In the genomic region with DNA sequence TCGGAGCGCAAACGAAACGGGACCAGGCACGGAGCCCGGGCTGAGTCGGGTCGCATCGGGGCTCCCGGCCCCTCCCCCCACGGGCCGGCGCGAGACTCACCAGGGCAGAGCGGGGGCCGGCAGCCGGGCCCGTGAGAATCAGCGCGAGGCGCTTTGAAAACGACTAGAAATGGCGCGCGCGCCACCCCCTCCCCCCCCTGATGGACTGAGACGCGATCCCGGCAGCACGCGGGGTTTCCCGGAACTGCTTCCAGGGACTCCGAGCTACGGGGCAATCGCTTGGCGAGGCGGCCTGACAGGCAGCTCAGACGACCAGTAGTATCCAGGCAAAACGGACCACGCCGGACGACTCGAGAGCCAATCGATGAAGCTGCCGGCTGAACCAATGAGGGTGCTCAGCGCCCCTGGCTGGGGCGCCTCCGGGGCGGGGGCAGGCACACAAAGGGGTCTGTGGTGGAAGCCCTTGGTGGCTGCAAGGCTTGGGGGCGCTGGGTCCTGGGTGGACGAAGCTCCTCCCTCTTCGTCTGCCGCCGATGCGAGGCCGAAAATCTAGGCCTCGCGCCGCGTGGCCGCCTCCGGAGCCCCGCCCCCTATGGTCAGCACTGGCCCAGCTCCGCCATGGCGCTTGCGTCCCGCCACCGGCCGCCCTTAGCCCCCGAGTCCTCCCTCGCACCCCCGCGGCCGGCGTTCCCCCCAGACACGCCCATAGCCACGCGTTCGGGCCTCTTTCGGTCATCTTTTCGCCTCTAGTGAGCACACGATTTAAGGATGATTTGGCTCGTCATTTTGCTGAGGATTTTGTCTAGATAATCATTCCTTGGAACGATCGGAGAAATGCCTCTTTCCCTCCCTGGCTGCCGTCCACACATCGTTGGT, we compare ENCODE assay signal across 1 cellular context.
TF ChIP-seq lines count a peak whose summit lies in the region.

A gene (minus strand): TSS at position 174 of the 876 bp plus-strand sequence. CDS start 3,276 bp downstream, outside the sequence.

TF ChIP-seq in HepG2, 621 proteins besides CTCF, POLR2A, EP300 and RAD21 (continued from another document and continues in another):
- TF ChIP-seq, protein P1, sequence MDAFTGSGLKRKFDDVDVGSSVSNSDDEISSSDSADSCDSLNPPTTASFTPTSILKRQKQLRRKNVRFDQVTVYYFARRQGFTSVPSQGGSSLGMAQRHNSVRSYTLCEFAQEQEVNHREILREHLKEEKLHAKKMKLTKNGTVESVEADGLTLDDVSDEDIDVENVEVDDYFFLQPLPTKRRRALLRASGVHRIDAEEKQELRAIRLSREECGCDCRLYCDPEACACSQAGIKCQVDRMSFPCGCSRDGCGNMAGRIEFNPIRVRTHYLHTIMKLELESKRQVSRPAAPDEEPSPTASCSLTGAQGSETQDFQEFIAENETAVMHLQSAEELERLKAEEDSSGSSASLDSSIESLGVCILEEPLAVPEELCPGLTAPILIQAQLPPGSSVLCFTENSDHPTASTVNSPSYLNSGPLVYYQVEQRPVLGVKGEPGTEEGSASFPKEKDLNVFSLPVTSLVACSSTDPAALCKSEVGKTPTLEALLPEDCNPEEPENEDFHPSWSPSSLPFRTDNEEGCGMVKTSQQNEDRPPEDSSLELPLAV (CRISPR knock-in tag; conservative IDR thresholded peaks at IDR 0.05; ENCODE audit: low read depth): no peak
- TF ChIP-seq, protein P2, sequence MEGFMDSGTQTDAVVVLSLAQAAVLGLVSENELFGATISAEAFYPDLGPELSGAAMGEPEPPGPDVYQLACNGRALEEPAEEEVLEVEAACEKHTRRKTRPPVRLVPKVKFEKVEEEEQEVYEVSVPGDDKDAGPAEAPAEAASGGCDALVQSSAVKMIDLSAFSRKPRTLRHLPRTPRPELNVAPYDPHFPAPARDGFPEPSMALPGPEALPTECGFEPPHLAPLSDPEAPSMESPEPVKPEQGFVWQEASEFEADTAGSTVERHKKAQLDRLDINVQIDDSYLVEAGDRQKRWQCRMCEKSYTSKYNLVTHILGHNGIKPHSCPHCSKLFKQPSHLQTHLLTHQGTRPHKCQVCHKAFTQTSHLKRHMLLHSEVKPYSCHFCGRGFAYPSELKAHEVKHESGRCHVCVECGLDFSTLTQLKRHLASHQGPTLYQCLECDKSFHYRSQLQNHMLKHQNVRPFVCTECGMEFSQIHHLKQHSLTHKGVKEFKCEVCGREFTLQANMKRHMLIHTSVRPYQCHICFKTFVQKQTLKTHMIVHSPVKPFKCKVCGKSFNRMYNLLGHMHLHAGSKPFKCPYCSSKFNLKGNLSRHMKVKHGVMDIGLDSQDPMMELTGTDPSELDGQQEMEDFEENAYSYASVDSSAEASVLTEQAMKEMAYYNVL (CRISPR knock-in tag; IDR thresholded peaks at IDR 0.05; ENCODE audit: borderline replicate concordance): peak; percentile 69
- TF ChIP-seq MED1 (CRISPR knock-in tag; IDR thresholded peaks at IDR 0.05): peak; percentile 43; the same call in 1 of the 2 replicates
- TF ChIP-seq CREB1 (IDR thresholded peaks at IDR 0.05): peak; percentile 85
- TF ChIP-seq CREB1 (CRISPR knock-in tag; IDR thresholded peaks at IDR 0.05): peak; percentile 94
- TF ChIP-seq ZNF34 (CRISPR knock-in tag; IDR thresholded peaks at IDR 0.05; ENCODE audit: borderline replicate concordance): 0 out of 2 replicates have a peak, but pooled peaks have one; percentile 15
- TF ChIP-seq ZBTB3 (CRISPR knock-in tag; IDR thresholded peaks at IDR 0.05; ENCODE audit: borderline replicate concordance, low read depth): no peak
- TF ChIP-seq TSC22D2 (CRISPR knock-in tag; IDR thresholded peaks at IDR 0.05; ENCODE audit: borderline replicate concordance): no peak
- TF ChIP-seq ZNF816 (CRISPR knock-in tag; IDR thresholded peaks at IDR 0.05; ENCODE audit: borderline replicate concordance): no peak; the same call in 1 of the 2 replicates
- peak; percentile 59; the same call in 1 of the 2 replicates for TF ChIP-seq ARNT2 (CRISPR knock-in tag; IDR thresholded peaks at IDR 0.05; ENCODE audit: low read depth)
- peak; percentile 78; the same call in 1 of the 2 replicates for TF ChIP-seq ARID2 (CRISPR knock-in tag; IDR thresholded peaks at IDR 0.05; ENCODE audit: borderline replicate concordance)
- TF ChIP-seq, protein P3, sequence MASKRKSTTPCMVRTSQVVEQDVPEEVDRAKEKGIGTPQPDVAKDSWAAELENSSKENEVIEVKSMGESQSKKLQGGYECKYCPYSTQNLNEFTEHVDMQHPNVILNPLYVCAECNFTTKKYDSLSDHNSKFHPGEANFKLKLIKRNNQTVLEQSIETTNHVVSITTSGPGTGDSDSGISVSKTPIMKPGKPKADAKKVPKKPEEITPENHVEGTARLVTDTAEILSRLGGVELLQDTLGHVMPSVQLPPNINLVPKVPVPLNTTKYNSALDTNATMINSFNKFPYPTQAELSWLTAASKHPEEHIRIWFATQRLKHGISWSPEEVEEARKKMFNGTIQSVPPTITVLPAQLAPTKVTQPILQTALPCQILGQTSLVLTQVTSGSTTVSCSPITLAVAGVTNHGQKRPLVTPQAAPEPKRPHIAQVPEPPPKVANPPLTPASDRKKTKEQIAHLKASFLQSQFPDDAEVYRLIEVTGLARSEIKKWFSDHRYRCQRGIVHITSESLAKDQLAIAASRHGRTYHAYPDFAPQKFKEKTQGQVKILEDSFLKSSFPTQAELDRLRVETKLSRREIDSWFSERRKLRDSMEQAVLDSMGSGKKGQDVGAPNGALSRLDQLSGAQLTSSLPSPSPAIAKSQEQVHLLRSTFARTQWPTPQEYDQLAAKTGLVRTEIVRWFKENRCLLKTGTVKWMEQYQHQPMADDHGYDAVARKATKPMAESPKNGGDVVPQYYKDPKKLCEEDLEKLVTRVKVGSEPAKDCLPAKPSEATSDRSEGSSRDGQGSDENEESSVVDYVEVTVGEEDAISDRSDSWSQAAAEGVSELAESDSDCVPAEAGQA (IDR thresholded peaks at IDR 0.05; ENCODE audit: low read depth): peak; percentile 71; the same call in 1 of the 2 replicates
- TF ChIP-seq, protein P3 (CRISPR knock-in tag; IDR thresholded peaks at IDR 0.05; ENCODE audit: borderline replicate concordance): no peak
- TF ChIP-seq ZNF891 (CRISPR knock-in tag; IDR thresholded peaks at IDR 0.05): no peak
- TF ChIP-seq, protein P4, sequence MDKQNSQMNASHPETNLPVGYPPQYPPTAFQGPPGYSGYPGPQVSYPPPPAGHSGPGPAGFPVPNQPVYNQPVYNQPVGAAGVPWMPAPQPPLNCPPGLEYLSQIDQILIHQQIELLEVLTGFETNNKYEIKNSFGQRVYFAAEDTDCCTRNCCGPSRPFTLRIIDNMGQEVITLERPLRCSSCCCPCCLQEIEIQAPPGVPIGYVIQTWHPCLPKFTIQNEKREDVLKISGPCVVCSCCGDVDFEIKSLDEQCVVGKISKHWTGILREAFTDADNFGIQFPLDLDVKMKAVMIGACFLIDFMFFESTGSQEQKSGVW (CRISPR knock-in tag; IDR thresholded peaks at IDR 0.05; ENCODE audit: borderline replicate concordance): no peak
- no peak for TF ChIP-seq ZNF775 (CRISPR knock-in tag; IDR thresholded peaks at IDR 0.05; ENCODE audit: borderline replicate concordance)
- no peak; the same call in 1 of the 2 replicates for TF ChIP-seq NCOA1 (CRISPR knock-in tag; IDR thresholded peaks at IDR 0.05)
- TF ChIP-seq, protein P5, sequence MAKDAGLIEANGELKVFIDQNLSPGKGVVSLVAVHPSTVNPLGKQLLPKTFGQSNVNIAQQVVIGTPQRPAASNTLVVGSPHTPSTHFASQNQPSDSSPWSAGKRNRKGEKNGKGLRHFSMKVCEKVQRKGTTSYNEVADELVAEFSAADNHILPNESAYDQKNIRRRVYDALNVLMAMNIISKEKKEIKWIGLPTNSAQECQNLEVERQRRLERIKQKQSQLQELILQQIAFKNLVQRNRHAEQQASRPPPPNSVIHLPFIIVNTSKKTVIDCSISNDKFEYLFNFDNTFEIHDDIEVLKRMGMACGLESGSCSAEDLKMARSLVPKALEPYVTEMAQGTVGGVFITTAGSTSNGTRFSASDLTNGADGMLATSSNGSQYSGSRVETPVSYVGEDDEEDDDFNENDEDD (CRISPR knock-in tag; IDR thresholded peaks at IDR 0.05; ENCODE audit: borderline replicate concordance): 0 out of 2 replicates have a peak, but pooled peaks have one; percentile 78
- TF ChIP-seq, protein P6, sequence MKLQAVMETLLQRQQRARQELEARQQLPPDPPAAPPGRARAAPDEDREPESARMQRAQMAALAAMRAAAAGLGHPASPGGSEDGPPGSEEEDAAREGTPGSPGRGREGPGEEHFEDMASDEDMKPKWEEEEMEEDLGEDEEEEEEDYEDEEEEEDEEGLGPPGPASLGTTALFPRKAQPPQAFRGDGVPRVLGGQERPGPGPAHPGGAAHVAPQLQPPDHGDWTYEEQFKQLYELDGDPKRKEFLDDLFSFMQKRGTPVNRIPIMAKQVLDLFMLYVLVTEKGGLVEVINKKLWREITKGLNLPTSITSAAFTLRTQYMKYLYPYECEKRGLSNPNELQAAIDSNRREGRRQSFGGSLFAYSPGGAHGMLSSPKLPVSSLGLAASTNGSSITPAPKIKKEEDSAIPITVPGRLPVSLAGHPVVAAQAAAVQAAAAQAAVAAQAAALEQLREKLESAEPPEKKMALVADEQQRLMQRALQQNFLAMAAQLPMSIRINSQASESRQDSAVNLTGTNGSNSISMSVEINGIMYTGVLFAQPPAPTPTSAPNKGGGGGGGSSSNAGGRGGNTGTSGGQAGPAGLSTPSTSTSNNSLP (IDR thresholded peaks at IDR 0.05; ENCODE audit: low read depth, low read length): peak; percentile 9; the same call in 1 of the 2 replicates
- TF ChIP-seq MAFK (conservative IDR thresholded peaks at IDR 0.05 in 1 of 2, IDR thresholded peaks at IDR 0.05 in 1 of 2; ENCODE audit: low read length in 2 of 2): 0 out of 4 replicates have a peak, but pooled peaks of 1 of the 2 experiments have one; percentile 20
- no peak for TF ChIP-seq ZFP90 (CRISPR knock-in tag; IDR thresholded peaks at IDR 0.05; ENCODE audit: borderline replicate concordance)
- no peak for TF ChIP-seq ZNF292 (CRISPR knock-in tag; IDR thresholded peaks at IDR 0.05; ENCODE audit: borderline replicate concordance, low read depth)
- TF ChIP-seq NR2F6 (IDR thresholded peaks at IDR 0.05): no peak
- TF ChIP-seq NR2F6 (CRISPR knock-in tag; IDR thresholded peaks at IDR 0.05): peak; percentile 41; the same call in 1 of the 2 replicates
- no peak for TF ChIP-seq PAF1 (CRISPR knock-in tag; IDR thresholded peaks at IDR 0.05)
- TF ChIP-seq, protein P7, sequence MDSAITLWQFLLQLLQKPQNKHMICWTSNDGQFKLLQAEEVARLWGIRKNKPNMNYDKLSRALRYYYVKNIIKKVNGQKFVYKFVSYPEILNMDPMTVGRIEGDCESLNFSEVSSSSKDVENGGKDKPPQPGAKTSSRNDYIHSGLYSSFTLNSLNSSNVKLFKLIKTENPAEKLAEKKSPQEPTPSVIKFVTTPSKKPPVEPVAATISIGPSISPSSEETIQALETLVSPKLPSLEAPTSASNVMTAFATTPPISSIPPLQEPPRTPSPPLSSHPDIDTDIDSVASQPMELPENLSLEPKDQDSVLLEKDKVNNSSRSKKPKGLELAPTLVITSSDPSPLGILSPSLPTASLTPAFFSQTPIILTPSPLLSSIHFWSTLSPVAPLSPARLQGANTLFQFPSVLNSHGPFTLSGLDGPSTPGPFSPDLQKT (CRISPR knock-in tag; IDR thresholded peaks at IDR 0.05; ENCODE audit: borderline replicate concordance): no peak
- TF ChIP-seq ASH2L (IDR thresholded peaks at IDR 0.05; ENCODE audit: insufficient read length, low read depth, low read length): peak; percentile 81
- TF ChIP-seq ZNF501 (CRISPR knock-in tag; IDR thresholded peaks at IDR 0.05): peak; percentile 73
- TF ChIP-seq GABPB1 (CRISPR knock-in tag; IDR thresholded peaks at IDR 0.05): peak; percentile 89
- TF ChIP-seq, protein P8, sequence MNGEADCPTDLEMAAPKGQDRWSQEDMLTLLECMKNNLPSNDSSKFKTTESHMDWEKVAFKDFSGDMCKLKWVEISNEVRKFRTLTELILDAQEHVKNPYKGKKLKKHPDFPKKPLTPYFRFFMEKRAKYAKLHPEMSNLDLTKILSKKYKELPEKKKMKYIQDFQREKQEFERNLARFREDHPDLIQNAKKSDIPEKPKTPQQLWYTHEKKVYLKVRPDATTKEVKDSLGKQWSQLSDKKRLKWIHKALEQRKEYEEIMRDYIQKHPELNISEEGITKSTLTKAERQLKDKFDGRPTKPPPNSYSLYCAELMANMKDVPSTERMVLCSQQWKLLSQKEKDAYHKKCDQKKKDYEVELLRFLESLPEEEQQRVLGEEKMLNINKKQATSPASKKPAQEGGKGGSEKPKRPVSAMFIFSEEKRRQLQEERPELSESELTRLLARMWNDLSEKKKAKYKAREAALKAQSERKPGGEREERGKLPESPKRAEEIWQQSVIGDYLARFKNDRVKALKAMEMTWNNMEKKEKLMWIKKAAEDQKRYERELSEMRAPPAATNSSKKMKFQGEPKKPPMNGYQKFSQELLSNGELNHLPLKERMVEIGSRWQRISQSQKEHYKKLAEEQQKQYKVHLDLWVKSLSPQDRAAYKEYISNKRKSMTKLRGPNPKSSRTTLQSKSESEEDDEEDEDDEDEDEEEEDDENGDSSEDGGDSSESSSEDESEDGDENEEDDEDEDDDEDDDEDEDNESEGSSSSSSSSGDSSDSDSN (CRISPR knock-in tag; IDR thresholded peaks at IDR 0.05): peak; percentile 83
- TF ChIP-seq ZMYM4 (CRISPR knock-in tag; IDR thresholded peaks at IDR 0.05): peak; percentile 80
- TF ChIP-seq PRMT3 (CRISPR knock-in tag; IDR thresholded peaks at IDR 0.05; ENCODE audit: borderline replicate concordance, low read depth): no peak
- TF ChIP-seq GATAD2A (CRISPR knock-in tag; IDR thresholded peaks at IDR 0.05): peak; percentile 8; the same call in 1 of the 2 replicates
- TF ChIP-seq ZNF83 (CRISPR knock-in tag; IDR thresholded peaks at IDR 0.05; ENCODE audit: borderline replicate concordance): no peak
